Comparison of ENCODE assay signal across 20 cellular contexts in the genomic region with DNA sequence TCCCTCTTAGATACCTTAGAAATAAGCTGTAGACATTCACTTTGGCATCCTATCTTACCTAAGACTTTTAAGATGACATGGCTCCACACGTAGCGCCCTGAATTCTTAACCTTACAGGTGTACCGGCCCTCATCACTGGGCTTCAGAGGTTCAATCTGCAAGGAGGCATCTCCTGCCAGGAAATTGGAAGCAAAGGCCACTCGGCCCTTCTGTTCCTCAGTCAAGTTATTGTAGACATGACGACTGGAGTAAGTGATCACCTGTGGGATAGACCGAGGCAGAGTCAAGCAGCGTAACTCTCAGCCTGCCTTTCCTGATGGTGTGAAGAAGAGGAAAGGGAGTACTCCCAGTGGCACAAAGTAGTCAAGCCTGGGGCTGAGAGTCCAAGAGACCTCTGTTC. TPM values are rescaled to one million over a fixed set of nuclear protein-coding genes. Genes with fewer than 3 reads are reported as not detected.
A peak's percentile ranks its signal among the peaks of the same experiment; 100 is the strongest.
DNase-seq lines count a peak whose midpoint lies in the region; ATAC-seq and TF ChIP-seq lines count a peak whose summit lies in the region.
"Had no signal": no experiment of that assay in that cellular context is flagged by ENCODE, and none has a peak within 500 bp of the region (broad histone marks: within the 10 kb centered on the region; RNA-seq: fewer than 3 reads in every experiment).

No MANE protein-coding gene starts in this region.

- CTCF ChIA-PET in T-cell (lab: Charles Lee), result interaction anchor here (0.5 to 0.7 kb wide), 5 partner anchors 17 to 231 kb away, joined by 3 to 8 read pairs (median 5); no protein-coding TSS in a partner anchor

- H3K9me3 ChIP-seq in fibroblast of lung (ENCODE audit: control insufficient read depth, insufficient read depth, low read depth, low read length) (no peaks in the 10 kb centered on the region), subcutaneous abdominal adipose tissue (ENCODE audit: control insufficient read depth in 5 of 5, low read length in 5 of 5) (no peaks in the 10 kb centered on the region)

- H3K36me3 ChIP-seq in fibroblast of lung (ENCODE audit: control insufficient read depth, insufficient read depth, low read length) (peaks cover 6% of the 10 kb centered on the region), subcutaneous abdominal adipose tissue (ENCODE audit: control insufficient read depth in 5 of 5, insufficient read depth in 5 of 5, low read length in 5 of 5) (peaks cover 2 to 26% (median 18%) of the 10 kb centered on the region in 5 donors)

- no peaks in the 10 kb centered on the region for H4K20me1 ChIP-seq in fibroblast of lung (ENCODE audit: control insufficient read depth, extremely low read depth, insufficient read depth, low read length)

- H3K36me3 Mint-ChIP-seq in activated T-cell treated with anti-CD3 and anti-CD28 coated beads, Interleukin-2, amount 50 U/mL, for 72 hours (ENCODE audit: insufficient read depth in 2 of 2), result peaks cover 6 to 9% of the 10 kb centered on the region in 2 donors
- no peaks in the 10 kb centered on the region for H3K36me3 Mint-ChIP-seq in T-cell
- H3K36me3 Mint-ChIP-seq in naive thymus-derived CD8-positive, alpha-beta T cell, result peaks cover 0 to 8% (median 0%) of the 10 kb centered on the region in 3 donors

- H3K4me3 Mint-ChIP-seq in activated T-cell treated with anti-CD3 and anti-CD28 coated beads, Interleukin-2, amount 50 U/mL, for 72 hours, result no peak overlapping the region
- no peak overlapping the region for H3K4me3 Mint-ChIP-seq in T-cell
- H3K4me3 Mint-ChIP-seq in naive thymus-derived CD8-positive, alpha-beta T cell, result no peak overlapping the region

- H3K79me2 ChIP-seq in fibroblast of lung (ENCODE audit: control insufficient read depth, insufficient read depth, low read length), result no peaks in the 10 kb centered on the region

- no peak overlapping the region for H3K4me2 ChIP-seq in fibroblast of lung (ENCODE audit: extremely low read depth, insufficient read depth, low read length)
- H3K4me2 ChIP-seq: KMS-11 had no signal

- H3K4me1 Mint-ChIP-seq in activated T-cell treated with anti-CD3 and anti-CD28 coated beads, Interleukin-2, amount 50 U/mL, for 72 hours (ENCODE audit: low read depth), result peaks cover 73% of the 10 kb centered on the region
- H3K4me1 Mint-ChIP-seq in T-cell, result peaks cover 65 to 70% (median 69%) of the 10 kb centered on the region in 3 donors
- H3K4me1 Mint-ChIP-seq in naive thymus-derived CD8-positive, alpha-beta T cell, result peaks cover 4 to 54% (median 35%) of the 10 kb centered on the region in 4 donors

- H3K9ac ChIP-seq in fibroblast of lung (ENCODE audit: insufficient read depth, low read length) (no peak overlapping the region), subcutaneous abdominal adipose tissue (ENCODE audit: low read length in 5 of 5) (no peak overlapping the region)
- H3K9ac ChIP-seq: KMS-11 had no signal

- peaks cover 6% of the 10 kb centered on the region for H3K4me1 ChIP-seq in fibroblast of lung (ENCODE audit: control insufficient read depth, extremely low read depth, insufficient read depth, low read length)
- H3K4me1 ChIP-seq in subcutaneous abdominal adipose tissue (ENCODE audit: control insufficient read depth in 5 of 5, insufficient read depth in 5 of 5, low read length in 5 of 5), result peaks cover 0 to 15% (median 12%) of the 10 kb centered on the region in 5 donors

- no peaks in the 10 kb centered on the region for H3K27me3 Mint-ChIP-seq in activated T-cell treated with anti-CD3 and anti-CD28 coated beads, Interleukin-2, amount 50 U/mL, for 72 hours (ENCODE audit: low read depth)
- H3K27me3 Mint-ChIP-seq in T-cell, result no peaks in the 10 kb centered on the region
- no peaks in the 10 kb centered on the region for H3K27me3 Mint-ChIP-seq in naive thymus-derived CD8-positive, alpha-beta T cell

- H3K27ac ChIP-seq in fibroblast of lung (ENCODE audit: insufficient read depth, low read length) (peak overlapping the region; percentile 78), subcutaneous abdominal adipose tissue (ENCODE audit: low read depth, low read length) (peak overlapping the region; percentile 43)
- H3K27ac ChIP-seq: KMS-11 had no signal

- no peak for ATAC-seq in activated T-cell treated with anti-CD3 and anti-CD28 coated beads, Interleukin-2, amount 50 U/mL, for 72 hours (replicated peaks in 1 of 2)
- ATAC-seq in T-cell (replicated peaks in 1 of 4) (no peak), GM21786 (IDR thresholded peaks at IDR 0.05; ENCODE audit: unreplicated experiment) (no peak)
- no peak for ATAC-seq in naive thymus-derived CD8-positive, alpha-beta T cell

- no peak overlapping the region for H2AFZ ChIP-seq in fibroblast of lung (ENCODE audit: low read length)

- no peak for TF ChIP-seq CTCF in fibroblast of lung (conservative IDR thresholded peaks at IDR 0.05 in 1 of 2, IDR thresholded peaks at IDR 0.05 in 1 of 2; ENCODE audit: low read depth in 1 of 2, low read length in 2 of 2)

- no peaks in the 10 kb centered on the region for H3K27me3 ChIP-seq in fibroblast of lung (ENCODE audit: control insufficient read depth, insufficient read depth, low read length)
- H3K27me3 ChIP-seq in subcutaneous abdominal adipose tissue (ENCODE audit: control insufficient read depth in 5 of 5, insufficient read depth in 4 of 5, low read length in 5 of 5), result no peaks in the 10 kb centered on the region

- H3K27ac Mint-ChIP-seq in activated T-cell treated with anti-CD3 and anti-CD28 coated beads, Interleukin-2, amount 50 U/mL, for 72 hours, result peak overlapping the region; percentile 35
- peak overlapping the region; percentile 78 to 81 for H3K27ac Mint-ChIP-seq in T-cell
- H3K27ac Mint-ChIP-seq in naive thymus-derived CD8-positive, alpha-beta T cell, result no peak overlapping the region

- POLR2A ChIA-PET in T-cell (lab: Charles Lee), result interaction anchor here (0.6 to 2.4 kb wide), 3 partner anchors 14 to 24 kb away, joined by 3 to 11 read pairs (median 9); partner anchors contain the start of gene HSPA8 (in 1 of the 2)
- POLR2A ChIA-PET in naive thymus-derived CD8-positive, alpha-beta T cell (lab: Charles Lee), result interaction anchor here (0.7 to 14.6 kb wide), 2 partner anchors 24 to 428 kb away, joined by 4 to 220 read pairs; partner anchors contain the start of gene HSPA8

- H3K9me3 Mint-ChIP-seq in activated T-cell treated with anti-CD3 and anti-CD28 coated beads, Interleukin-2, amount 50 U/mL, for 72 hours, result no peaks in the 10 kb centered on the region
- no peaks in the 10 kb centered on the region for H3K9me3 Mint-ChIP-seq in T-cell
- peaks cover 0 to 4% (median 0%) of the 10 kb centered on the region in 9 donors for H3K9me3 Mint-ChIP-seq in naive thymus-derived CD8-positive, alpha-beta T cell

- DNase-seq in activated T-cell treated with anti-CD3 and anti-CD28 coated beads, Interleukin-2, amount 50 U/mL, for 72 hours, result no peak
- DNase-seq in activated T-cell treated with anti-CD3 and anti-CD28 coated beads for 4 hours, result no peak
- DNase-seq in T-cell, result no peak
- DNase-seq in fibroblast of lung (ENCODE audit: low read depth in 2 of 2), result no peak
- DNase-seq in naive thymus-derived CD8-positive, alpha-beta T cell, result no peak
- no peak for DNase-seq in NCI-H2081 treated with DMSO at 0.1 percent for 48 hours (lab: John Stamatoyannopoulos, UW)
- DNase-seq: ACHN; activated effector memory CD4-positive, alpha-beta T cell treated with Interleukin-2 at 50 U/mL for 16 hours; NCI-H187 treated with DMSO at 0.1 percent for 48 hours; NCI-H345; NCI-H82; nucleus accumbens; right cardiac atrium; stimulated activated CD4-positive, alpha-beta T cell treated with anti-CD3 and anti-CD28 coated beads, Interleukin-15, amount 100 ng/mL, for 24 hours; substantia nigra; T1000 had no signal

- H3K4me3 ChIP-seq in fibroblast of lung (replicated peaks in 1 of 4; ENCODE audit: control extremely low read depth in 1 of 4, insufficient read depth in 1 of 4, low read depth in 3 of 4, low read length in 4 of 4) (no peak overlapping the region), subcutaneous abdominal adipose tissue (ENCODE audit: low read depth in 1 of 5, low read length in 5 of 5) (no peak overlapping the region)
- H3K4me3 ChIP-seq: coronary artery had no signal

RNA-seq across cellular contexts. Expression of gene HSPA8, which starts 22.5 kb away (rescaled TPM):
- total RNA-seq in activated T-cell treated with anti-CD3 and anti-CD28 coated beads, Interleukin-2, amount 50 U/mL, for 72 hours, result 1,000 to 10,000 TPM; 1,108 to 1,228 TPM
- total RNA-seq in T-cell (1,000 to 10,000 TPM in 1 of 5 donors, 100 to 1,000 TPM in 4; 791 to 1,086 (median 843) TPM), fibroblast of lung (2,158 and 2,829 TPM in 2 replicates)
- 2,431 and 3,603 TPM in 2 replicates for polyA plus RNA-seq in fibroblast of lung
- 1,300 and 1,880 TPM in 2 replicates for polyA plus RNA-seq in fibroblast of lung (2012)
- polyA minus RNA-seq in fibroblast of lung (ENCODE audit: low replicate concordance), result 1,673 and 3,479 TPM in 2 replicates
- total RNA-seq in naive thymus-derived CD8-positive, alpha-beta T cell, result 100 to 1,000 TPM; 892 to 941 TPM
- 1,000 to 10,000 TPM; 1,075 to 1,399 (median 1,151) TPM for polyA plus RNA-seq in naive thymus-derived CD8-positive, alpha-beta T cell

Comparison
In these comparisons a context has a peak if more than half of its experiments do, and no peak if none do; other contexts are left out.
1. H3K27ac Mint-ChIP-seq: peak in activated T-cell treated with anti-CD3 and anti-CD28 coated beads, Interleukin-2, amount 50 U/mL, for 72 hours (single experiment) and T-cell (2 of 2); none in naive thymus-derived CD8-positive, alpha-beta T cell (0 of 10).